ENCODE assay signal across 16 cellular contexts in genomic region chr1:57796609-57797008, GRCh38.
DNase-seq lines count a peak whose midpoint lies in the region; ATAC-seq, FAIRE-seq and TF ChIP-seq lines count a peak whose summit lies in the region.
"Had no signal": no experiment of that assay in that cellular context is flagged by ENCODE, and none has a peak within 500 bp of the region (broad histone marks: within the 10 kb centered on the region; RNA-seq: fewer than 3 reads in every experiment).

No MANE protein-coding gene starts in this region.

- no peaks in the 10 kb centered on the region for H3K79me2 ChIP-seq in hepatocyte

- H3K36me3 ChIP-seq in hepatocyte (replicated peaks; ENCODE audit: insufficient read depth, low read depth) (no peaks in the 10 kb centered on the region), small intestine (ENCODE audit: control insufficient read depth in 2 of 2, insufficient read depth in 2 of 2, low read length in 2 of 2) (no peaks in the 10 kb centered on the region)
- H3K36me3 ChIP-seq: pancreas, spleen had no signal

- no peaks in the 10 kb centered on the region for H3K9me3 Mint-ChIP-seq in WTC11

- POLR2A ChIA-PET in WTC11 (lab: Charles Lee), result no interaction called here

- H3K27ac Mint-ChIP-seq in WTC11, result no peak overlapping the region
- H3K27ac Mint-ChIP-seq: HFFc6, T-cell had no signal

- H2AFZ ChIP-seq in hepatocyte, result no peak overlapping the region

- no peak for FAIRE-seq in small intestine (lab: Jason Lieb, UNC)
- FAIRE-seq: pancreas had no signal

- H4K20me1 ChIP-seq in hepatocyte (ENCODE audit: insufficient read depth, poor library complexity, severe bottlenecking), result no peaks in the 10 kb centered on the region

- no peaks in the 10 kb centered on the region for H3K27me3 ChIP-seq in hepatocyte
- no peaks in the 10 kb centered on the region for H3K27me3 ChIP-seq in small intestine (ENCODE audit: control insufficient read depth in 2 of 2, insufficient read depth in 2 of 2, low read length in 2 of 2)
- H3K27me3 ChIP-seq: pancreas, spleen had no signal

- TF ChIP-seq CTCF in WTC11 (IDR thresholded peaks at IDR 0.05) (no peak), hepatocyte (IDR thresholded peaks at IDR 0.05; ENCODE audit: poor library complexity) (no peak)

- H3K27me3 Mint-ChIP-seq in WTC11 (ENCODE audit: low read depth), result no peaks in the 10 kb centered on the region

- no peak overlapping the region for H3K4me2 ChIP-seq in hepatocyte

- no peaks in the 10 kb centered on the region for H3K9me2 ChIP-seq in hepatocyte (replicated peaks; ENCODE audit: insufficient read depth)

- H3K4me1 ChIP-seq in hepatocyte (ENCODE audit: insufficient read depth), result no peaks in the 10 kb centered on the region
- no peaks in the 10 kb centered on the region for H3K4me1 ChIP-seq in small intestine (ENCODE audit: control insufficient read depth in 2 of 2, insufficient read depth in 1 of 2, low read depth in 1 of 2, low read length in 1 of 2)
- H3K4me1 ChIP-seq: pancreas, spleen had no signal

- H3K9me3 ChIP-seq in hepatocyte (ENCODE audit: low read depth), result no peaks in the 10 kb centered on the region
- H3K9me3 ChIP-seq in small intestine (ENCODE audit: control insufficient read depth, low read depth), result no peaks in the 10 kb centered on the region
- H3K9me3 ChIP-seq: pancreas, spleen had no signal

- CTCF ChIA-PET in WTC11 (lab: Charles Lee), result no interaction called here

- no peaks in the 10 kb centered on the region for H3K36me3 Mint-ChIP-seq in WTC11
- H3K36me3 Mint-ChIP-seq: T-cell had no signal

- intact Hi-C loops in head of caudate nucleus (cut with DNase I), result no loop called here

- no peak overlapping the region for H3K27ac ChIP-seq in hepatocyte
- no peak overlapping the region for H3K27ac ChIP-seq in small intestine (ENCODE audit: low read depth in 1 of 2, low read length in 1 of 2)
- H3K27ac ChIP-seq: pancreas, spleen had no signal

- ATAC-seq in WTC11, result peak; percentile 41
- no peak for ATAC-seq in HG03135 (IDR thresholded peaks at IDR 0.05; ENCODE audit: unreplicated experiment)
- ATAC-seq: pancreas, T-cell had no signal

- no peak overlapping the region for H3K4me3 Mint-ChIP-seq in WTC11
- H3K4me3 Mint-ChIP-seq: HFFc6, T-cell had no signal

- WGBS in hepatocyte (ENCODE audit: low lambda C conversion rate, missing lambda C conversion rate), result 90% methylated on average over 2 of the region's 2 CpGs
- 70 to 92% (median 87%) methylated on average over 2 of the region's 2 CpGs for WGBS in small intestine, 3 donors

- H3K4me1 Mint-ChIP-seq in WTC11, result peaks cover 25% of the 10 kb centered on the region
- H3K4me1 Mint-ChIP-seq: T-cell had no signal

- H3K4me3 ChIP-seq in hepatocyte, result no peak overlapping the region
- no peak overlapping the region for H3K4me3 ChIP-seq in small intestine (ENCODE audit: low read depth in 1 of 2, low read length in 2 of 2)
- H3K4me3 ChIP-seq: pancreas, spleen had no signal

- DNase-seq in COLO829 (ENCODE audit: low spot score) (peak; percentile 10), HT-29 (ENCODE audit: low spot score) (peak; percentile 30), WTC11 (ENCODE audit: low spot score) (no peak), hepatocyte (ENCODE audit: low spot score) (peak; percentile 42), small intestine (no peak), head of caudate nucleus (no peak)
- DNase-seq in activated CD4-positive, alpha-beta T cell treated with anti-CD3 and anti-CD28 coated beads, Interleukin-2, amount 50 U/mL, for 48 hours, result no peak
- DNase-seq: activated CD4-positive, alpha-beta T cell treated with anti-CD3 and anti-CD28 coated beads for 1 hour; activated T-cell treated with anti-CD3 and anti-CD28 coated beads, Interleukin-2, amount 50 U/mL, for 1 hour; dermis blood vessel endothelial cell; HFFc6; NCI-H1048; pancreas; spleen; T-cell had no signal

TF ChIP-seq in WTC11, 78 proteins besides CTCF, POLR2A, EP300 and RAD21:
- TF ChIP-seq, protein P1, sequence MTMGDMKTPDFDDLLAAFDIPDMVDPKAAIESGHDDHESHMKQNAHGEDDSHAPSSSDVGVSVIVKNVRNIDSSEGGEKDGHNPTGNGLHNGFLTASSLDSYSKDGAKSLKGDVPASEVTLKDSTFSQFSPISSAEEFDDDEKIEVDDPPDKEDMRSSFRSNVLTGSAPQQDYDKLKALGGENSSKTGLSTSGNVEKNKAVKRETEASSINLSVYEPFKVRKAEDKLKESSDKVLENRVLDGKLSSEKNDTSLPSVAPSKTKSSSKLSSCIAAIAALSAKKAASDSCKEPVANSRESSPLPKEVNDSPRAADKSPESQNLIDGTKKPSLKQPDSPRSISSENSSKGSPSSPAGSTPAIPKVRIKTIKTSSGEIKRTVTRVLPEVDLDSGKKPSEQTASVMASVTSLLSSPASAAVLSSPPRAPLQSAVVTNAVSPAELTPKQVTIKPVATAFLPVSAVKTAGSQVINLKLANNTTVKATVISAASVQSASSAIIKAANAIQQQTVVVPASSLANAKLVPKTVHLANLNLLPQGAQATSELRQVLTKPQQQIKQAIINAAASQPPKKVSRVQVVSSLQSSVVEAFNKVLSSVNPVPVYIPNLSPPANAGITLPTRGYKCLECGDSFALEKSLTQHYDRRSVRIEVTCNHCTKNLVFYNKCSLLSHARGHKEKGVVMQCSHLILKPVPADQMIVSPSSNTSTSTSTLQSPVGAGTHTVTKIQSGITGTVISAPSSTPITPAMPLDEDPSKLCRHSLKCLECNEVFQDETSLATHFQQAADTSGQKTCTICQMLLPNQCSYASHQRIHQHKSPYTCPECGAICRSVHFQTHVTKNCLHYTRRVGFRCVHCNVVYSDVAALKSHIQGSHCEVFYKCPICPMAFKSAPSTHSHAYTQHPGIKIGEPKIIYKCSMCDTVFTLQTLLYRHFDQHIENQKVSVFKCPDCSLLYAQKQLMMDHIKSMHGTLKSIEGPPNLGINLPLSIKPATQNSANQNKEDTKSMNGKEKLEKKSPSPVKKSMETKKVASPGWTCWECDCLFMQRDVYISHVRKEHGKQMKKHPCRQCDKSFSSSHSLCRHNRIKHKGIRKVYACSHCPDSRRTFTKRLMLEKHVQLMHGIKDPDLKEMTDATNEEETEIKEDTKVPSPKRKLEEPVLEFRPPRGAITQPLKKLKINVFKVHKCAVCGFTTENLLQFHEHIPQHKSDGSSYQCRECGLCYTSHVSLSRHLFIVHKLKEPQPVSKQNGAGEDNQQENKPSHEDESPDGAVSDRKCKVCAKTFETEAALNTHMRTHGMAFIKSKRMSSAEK (CRISPR knock-in tag; IDR thresholded peaks at IDR 0.05; ENCODE audit: borderline replicate concordance), result no peak
- no peak for TF ChIP-seq JUN (CRISPR knock-in tag; IDR thresholded peaks at IDR 0.05)
- TF ChIP-seq NFYB (CRISPR knock-in tag; conservative IDR thresholded peaks at IDR 0.05; ENCODE audit: low read depth), result no peak
- no peak for TF ChIP-seq SP1 (CRISPR knock-in tag; conservative IDR thresholded peaks at IDR 0.05)

Comparison
In these comparisons a context has a peak if more than half of its experiments do, and no peak if none do; other contexts are left out.
1. DNase-seq: peak in COLO829 (single experiment), HT-29 (single experiment) and hepatocyte (single experiment); none in WTC11 (single experiment), activated CD4-positive, alpha-beta T cell treated with anti-CD3 and anti-CD28 coated beads, Interleukin-2, amount 50 U/mL, for 48 hours (0 of 2), small intestine (single experiment) and head of caudate nucleus (0 of 42).